24 cellular contexts compared by ENCODE assay signal in genomic region chr11:47261291-47261800, GRCh38. TPM values are rescaled to one million over a fixed set of nuclear protein-coding genes. Genes with fewer than 3 reads are reported as not detected.
DNase-seq lines count a peak whose midpoint lies in the region; TF ChIP-seq lines count a peak whose summit lies in the region.
"Had no signal": no experiment of that assay in that cellular context is flagged by ENCODE, and none has a peak within 500 bp of the region (broad histone marks: within the 10 kb centered on the region; RNA-seq: fewer than 3 reads in every experiment).

No MANE protein-coding gene starts in this region.

- H2BK5ac ChIP-seq in trophoblast cell (ENCODE audit: low read depth, low read length, poor library complexity), result no peak overlapping the region

- H2BK12ac ChIP-seq in trophoblast cell (ENCODE audit: low read length), result no peak overlapping the region

- no peaks in the 10 kb centered on the region for H3K79me2 ChIP-seq in trophoblast cell (ENCODE audit: control insufficient read depth, insufficient read depth, low read length, poor library complexity)

- intact Hi-C loops in MCF 10A (cut with micrococcal nuclease) (no loop called here), breast epithelium (cut with DNase I; ENCODE audit: low total_unique reads) (no loop called here)
- intact Hi-C loops in activated T-helper 1 cell treated with anti-CD3 and anti-CD28 coated beads, Interleukin-12 subunit alpha, Interleukin-12 subunit beta, Interleukin-2, Interleukin-4 antibody, amounts not matched to agents 30 ng/mL and 10 ng/mL and 1 ng/mL, durations not matched to agents 14 hours and 24 hours and 36 hours (cut with micrococcal nuclease), result no loop called here

- no TSS peak for BruUV-seq in MCF 10A (replicated peaks; lab: Mats Ljungman, UMichigan)

- H3K27ac ChIP-seq in breast epithelium (no peak overlapping the region), trophoblast cell (ENCODE audit: low read depth, low read length) (no peak overlapping the region)
- H3K27ac ChIP-seq: C4-2B, PC-9 had no signal

- no peak for TF ChIP-seq POLR2A in breast epithelium (IDR thresholded peaks at IDR 0.05)

- H3K4me2 ChIP-seq in trophoblast cell (ENCODE audit: low read length), result no peak overlapping the region
- H3K4me2 ChIP-seq: PC-9 had no signal

- H3K4me3 ChIP-seq in breast epithelium (no peak overlapping the region), adipocyte (ENCODE audit: low read length) (peak overlapping the region; percentile 59), trophoblast cell (ENCODE audit: low read depth, low read length) (no peak overlapping the region)
- H3K4me3 ChIP-seq: PC-9 had no signal

- H2AK5ac ChIP-seq in trophoblast cell (ENCODE audit: low read length), result no peak overlapping the region

- no peak overlapping the region for H3K4me3 Mint-ChIP-seq in MCF 10A (ENCODE audit: unreplicated experiment)
- H3K4me3 Mint-ChIP-seq in activated T-helper 1 cell treated with anti-CD3 and anti-CD28 coated beads, Interleukin-12 subunit alpha, Interleukin-12 subunit beta, Interleukin-2, Interleukin-4 antibody, amounts not matched to agents 30 ng/mL and 10 ng/mL and 1 ng/mL, durations not matched to agents 14 hours and 24 hours and 36 hours, result no peak overlapping the region
- H3K4me3 Mint-ChIP-seq: B cell; CD8-positive, alpha-beta T cell had no signal

- no peak overlapping the region for H3K14ac ChIP-seq in trophoblast cell (ENCODE audit: low read length)

- peak overlapping the region; percentile 39 for H3K27ac Mint-ChIP-seq in MCF 10A (ENCODE audit: low read depth, unreplicated experiment)
- H3K27ac Mint-ChIP-seq in activated T-helper 1 cell treated with anti-CD3 and anti-CD28 coated beads, Interleukin-12 subunit alpha, Interleukin-12 subunit beta, Interleukin-2, Interleukin-4 antibody, amounts not matched to agents 30 ng/mL and 10 ng/mL and 1 ng/mL, durations not matched to agents 14 hours and 24 hours and 36 hours, result no peak overlapping the region
- H3K27ac Mint-ChIP-seq: B cell; CD8-positive, alpha-beta T cell had no signal

- peaks cover 0 to 4% of the 10 kb centered on the region in 2 donors for H3K4me1 ChIP-seq in breast epithelium
- H3K4me1 ChIP-seq in adipocyte (ENCODE audit: control insufficient read depth, insufficient read depth, low read length), result peaks cover 47% of the 10 kb centered on the region
- H3K4me1 ChIP-seq in trophoblast cell (ENCODE audit: control insufficient read depth in 1 of 2, insufficient read depth in 2 of 2, low read length in 2 of 2), result peaks cover 21 to 28% of the 10 kb centered on the region in 2 experiments

- no peak overlapping the region for H4K12ac ChIP-seq in trophoblast cell (ENCODE audit: low read depth, low read length)

- H3K23ac ChIP-seq in trophoblast cell (ENCODE audit: low read length), result no peak overlapping the region

- CTCF ChIA-PET in MCF 10A (lab: Yijun Ruan, JAX), result interaction anchor here (4.2 kb wide), 1 partner anchor 13 kb away, joined by 33 read pairs; the partner anchor contains the start of gene ACP2

- H2BK120ac ChIP-seq in trophoblast cell (ENCODE audit: insufficient read depth, low read length, poor library complexity), result no peak overlapping the region

- peaks cover 18% of the 10 kb centered on the region for H3K4me1 Mint-ChIP-seq in MCF 10A (ENCODE audit: insufficient read depth, unreplicated experiment)
- H3K4me1 Mint-ChIP-seq in activated T-helper 1 cell treated with anti-CD3 and anti-CD28 coated beads, Interleukin-12 subunit alpha, Interleukin-12 subunit beta, Interleukin-2, Interleukin-4 antibody, amounts not matched to agents 30 ng/mL and 10 ng/mL and 1 ng/mL, durations not matched to agents 14 hours and 24 hours and 36 hours (ENCODE audit: low read depth), result peaks cover 29% of the 10 kb centered on the region

- H3K27me3 Mint-ChIP-seq in MCF 10A (ENCODE audit: insufficient read depth, unreplicated experiment), result no peaks in the 10 kb centered on the region
- H3K27me3 Mint-ChIP-seq in activated T-helper 1 cell treated with anti-CD3 and anti-CD28 coated beads, Interleukin-12 subunit alpha, Interleukin-12 subunit beta, Interleukin-2, Interleukin-4 antibody, amounts not matched to agents 30 ng/mL and 10 ng/mL and 1 ng/mL, durations not matched to agents 14 hours and 24 hours and 36 hours (ENCODE audit: insufficient read depth), result no peaks in the 10 kb centered on the region
- H3K27me3 Mint-ChIP-seq: B cell had no signal

- H3K36me3 ChIP-seq in breast epithelium (no peaks in the 10 kb centered on the region), adipocyte (ENCODE audit: control insufficient read depth, insufficient read depth, low read length, severe bottlenecking) (peaks cover 29% of the 10 kb centered on the region), trophoblast cell (ENCODE audit: control insufficient read depth in 1 of 2, insufficient read depth in 2 of 2, low read length in 2 of 2) (peaks cover 4 to 5% of the 10 kb centered on the region in 2 experiments)

- H4K8ac ChIP-seq in trophoblast cell (ENCODE audit: low read depth, low read length), result no peak overlapping the region

- no peak overlapping the region for H4K91ac ChIP-seq in trophoblast cell (ENCODE audit: low read depth, low read length)

- H3K9ac ChIP-seq in adipocyte (ENCODE audit: low read length) (peak overlapping the region; percentile 42), trophoblast cell (ENCODE audit: low read length) (no peak overlapping the region)

- no peak overlapping the region for H3K4ac ChIP-seq in trophoblast cell (ENCODE audit: low read depth, low read length)

- peaks cover 23% of the 10 kb centered on the region for H3K79me1 ChIP-seq in trophoblast cell (ENCODE audit: low read length)

- H3K27me3 ChIP-seq in breast epithelium, result no peaks in the 10 kb centered on the region
- H3K27me3 ChIP-seq in adipocyte (replicated peaks; ENCODE audit: control insufficient read depth, insufficient read depth, low read length), result no peaks in the 10 kb centered on the region
- H3K27me3 ChIP-seq in trophoblast cell (ENCODE audit: insufficient read depth, low read length), result no peaks in the 10 kb centered on the region

- no CpG with 5 or more reads among the region's 22 CpGs for WGBS in trophoblast cell (ENCODE audit: extremely low coverage, insufficient coverage, insufficient read length)

- H3K9me3 ChIP-seq in breast epithelium (no peaks in the 10 kb centered on the region), adipocyte (ENCODE audit: control insufficient read depth, low read length) (no peaks in the 10 kb centered on the region), trophoblast cell (ENCODE audit: insufficient read depth, low read depth, low read length) (peaks cover 2% of the 10 kb centered on the region)
- H3K9me3 ChIP-seq: Caco-2 had no signal

- POLR2A ChIA-PET in MCF 10A (lab: Yijun Ruan, JAX), result interaction anchor here (0.9 to 1.2 kb wide), 2 partner anchors 9 to 12 kb away, joined by 5 to 7 read pairs; partner anchors contain the start of genes ACP2 and MADD

- H3K18ac ChIP-seq in trophoblast cell (ENCODE audit: low read length), result no peak overlapping the region

- no peak overlapping the region for H2AFZ ChIP-seq in trophoblast cell (ENCODE audit: insufficient read depth, low read length, poor library complexity)
- H2AFZ ChIP-seq: PC-9 had no signal

- no peaks in the 10 kb centered on the region for H3K9me3 Mint-ChIP-seq in MCF 10A (ENCODE audit: unreplicated experiment)
- no peaks in the 10 kb centered on the region for H3K9me3 Mint-ChIP-seq in activated T-helper 1 cell treated with anti-CD3 and anti-CD28 coated beads, Interleukin-12 subunit alpha, Interleukin-12 subunit beta, Interleukin-2, Interleukin-4 antibody, amounts not matched to agents 30 ng/mL and 10 ng/mL and 1 ng/mL, durations not matched to agents 14 hours and 24 hours and 36 hours
- H3K9me3 Mint-ChIP-seq: CD8-positive, alpha-beta T cell had no signal

- peaks cover 8% of the 10 kb centered on the region for H3K36me3 Mint-ChIP-seq in MCF 10A (ENCODE audit: insufficient read depth, unreplicated experiment)
- H3K36me3 Mint-ChIP-seq in activated T-helper 1 cell treated with anti-CD3 and anti-CD28 coated beads, Interleukin-12 subunit alpha, Interleukin-12 subunit beta, Interleukin-2, Interleukin-4 antibody, amounts not matched to agents 30 ng/mL and 10 ng/mL and 1 ng/mL, durations not matched to agents 14 hours and 24 hours and 36 hours (ENCODE audit: low read depth), result peaks cover 1% of the 10 kb centered on the region
- H3K36me3 Mint-ChIP-seq: CD8-positive, alpha-beta T cell had no signal

- TF ChIP-seq CTCF in MCF 10A (IDR thresholded peaks at IDR 0.05; ENCODE audit: unreplicated experiment) (no peak), breast epithelium (IDR thresholded peaks at IDR 0.05) (no peak)

- DNase-seq in MCF 10A (ENCODE audit: unreplicated experiment), result no peak
- DNase-seq in breast epithelium (ENCODE audit: low spot score in 2 of 2), result no peak
- DNase-seq in adipocyte (ENCODE audit: low read depth), result no peak
- peak; percentile 8 for DNase-seq in retina
- no peak for DNase-seq in trophoblast cell
- no peak for DNase-seq in activated T-helper 1 cell treated with anti-CD3 and anti-CD28 coated beads, Interleukin-12 subunit alpha, Interleukin-12 subunit beta, Interleukin-2, Interleukin-4 antibody, amounts not matched to agents 30 ng/mL and 10 ng/mL and 1 ng/mL, durations not matched to agents 14 hours and 24 hours and 36 hours (ENCODE audit: low spot score)
- no peak for DNase-seq in stimulated activated naive CD4-positive, alpha-beta T cell treated with Interleukin-2 at 50 U/mL for 16 hours (lab: John Stamatoyannopoulos, UW)
- DNase-seq: Caco-2; CD8-positive, alpha-beta T cell; DMS 273 treated with DMSO at 0.1 percent for 48 hours; DMS79; EL; GF-D8; IMR-90; KG1; MM.1S; NCI-H2029; NCI-H446; NCI-H524 treated with DMSO at 0.1 percent for 48 hours; NCI-H774; PC-9; SHP77 had no signal

RNA-seq across cellular contexts. Expression of gene NR1H3, which starts 3.5 kb away (rescaled TPM):
- total RNA-seq in MCF 10A (2022), result 17.8 and 20.0 TPM in 2 replicates
- total RNA-seq in breast epithelium, result 10 to 100 TPM; 56.1 to 92.4 (median 91.1) TPM
- 14.6 and 14.7 TPM in 2 replicates for polyA plus RNA-seq in trophoblast cell (2013)
- total RNA-seq in activated T-helper 1 cell treated with anti-CD3 and anti-CD28 coated beads, Interleukin-12 subunit alpha, Interleukin-12 subunit beta, Interleukin-2, Interleukin-4 antibody, amounts not matched to agents 30 ng/mL and 10 ng/mL and 1 ng/mL, durations not matched to agents 14 hours and 24 hours and 36 hours, result 8.5 and 9.9 TPM in 2 replicates

RNA-seq across cellular contexts. Expression of gene MADD, which starts 8.6 kb away (rescaled TPM):
- 23.4 and 24.8 TPM in 2 replicates for total RNA-seq in MCF 10A (2022)
- total RNA-seq in breast epithelium, result 10 to 100 TPM; 43.3 to 56.5 (median 46.6) TPM
- polyA plus RNA-seq in trophoblast cell (2013), result 16.4 and 17.0 TPM in 2 replicates
- total RNA-seq in activated T-helper 1 cell treated with anti-CD3 and anti-CD28 coated beads, Interleukin-12 subunit alpha, Interleukin-12 subunit beta, Interleukin-2, Interleukin-4 antibody, amounts not matched to agents 30 ng/mL and 10 ng/mL and 1 ng/mL, durations not matched to agents 14 hours and 24 hours and 36 hours, result 75.9 and 85.2 TPM in 2 replicates

RNA-seq across cellular contexts. Expression of gene ACP2, which starts 12.7 kb away (rescaled TPM):
- 18.7 and 23.7 TPM in 2 replicates for total RNA-seq in MCF 10A (2022)
- 10 to 100 TPM; 39.7 to 45.2 (median 41.9) TPM for total RNA-seq in breast epithelium
- 21.9 and 23.1 TPM in 2 replicates for polyA plus RNA-seq in trophoblast cell (2013)
- total RNA-seq in activated T-helper 1 cell treated with anti-CD3 and anti-CD28 coated beads, Interleukin-12 subunit alpha, Interleukin-12 subunit beta, Interleukin-2, Interleukin-4 antibody, amounts not matched to agents 30 ng/mL and 10 ng/mL and 1 ng/mL, durations not matched to agents 14 hours and 24 hours and 36 hours, result 31.8 and 33.8 TPM in 2 replicates

RNA-seq across cellular contexts. Expression of gene DDB2, which starts 46.6 kb away (rescaled TPM):
- 62.8 and 78.3 TPM in 2 replicates for total RNA-seq in MCF 10A (2022)
- total RNA-seq in breast epithelium, result 10 to 100 TPM; 31.2 to 44.5 (median 39.3) TPM
- polyA plus RNA-seq in trophoblast cell (2013), result 32.8 and 33.7 TPM in 2 replicates
- 134 and 142 TPM in 2 replicates for total RNA-seq in activated T-helper 1 cell treated with anti-CD3 and anti-CD28 coated beads, Interleukin-12 subunit alpha, Interleukin-12 subunit beta, Interleukin-2, Interleukin-4 antibody, amounts not matched to agents 30 ng/mL and 10 ng/mL and 1 ng/mL, durations not matched to agents 14 hours and 24 hours and 36 hours
